In the genomic region with DNA sequence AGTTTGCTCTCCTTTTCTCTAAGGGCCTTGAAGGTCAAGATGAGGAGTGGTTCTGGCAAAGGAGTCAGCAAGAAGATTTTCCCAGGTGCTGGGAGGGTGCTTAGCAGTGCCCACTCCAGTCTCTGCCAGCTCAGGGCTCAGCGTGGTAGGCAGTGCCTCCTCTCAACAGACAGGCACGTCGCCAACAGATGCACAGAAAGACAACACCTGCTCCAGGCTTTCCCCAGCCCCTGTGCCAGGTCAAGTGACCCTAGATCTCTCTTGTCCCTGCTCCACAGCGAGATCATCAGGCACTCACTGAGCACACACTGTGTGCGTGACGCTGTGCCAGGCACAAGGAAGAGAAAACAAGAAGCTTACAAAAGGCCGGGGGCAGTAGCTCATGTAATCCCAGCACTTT, we compare ENCODE assay signal across 28 cellular contexts.
DNase-seq lines count a peak whose midpoint lies in the region; ATAC-seq and TF ChIP-seq lines count a peak whose summit lies in the region.
"Had no signal": no experiment of that assay in that cellular context is flagged by ENCODE, and none has a peak within 500 bp of the region (broad histone marks: within the 10 kb centered on the region; RNA-seq: fewer than 3 reads in every experiment).

No MANE protein-coding gene starts in this region.

- no peak overlapping the region for H3K4me3 ChIP-seq in right atrium auricular region
- no peak overlapping the region for H3K4me3 ChIP-seq in left ventricle myocardium inferior
- no peak overlapping the region for H3K4me3 ChIP-seq in duodenal mucosa (ENCODE audit: low read depth in 1 of 2, low read length in 2 of 2)
- no peak overlapping the region for H3K4me3 ChIP-seq in upper lobe of right lung
- no peak overlapping the region for H3K4me3 ChIP-seq in ovary
- H3K4me3 ChIP-seq: dorsolateral prefrontal cortex, gastroesophageal sphincter, hepatocyte, mucosa of descending colon, thoracic aorta, uterus had no signal

- H3K27ac ChIP-seq in right atrium auricular region: peak overlapping the region; percentile 17 to 51
- H3K27ac ChIP-seq in left ventricle myocardium inferior (replicated peaks): no peak overlapping the region
- H3K27ac ChIP-seq in duodenal mucosa (ENCODE audit: low read depth, low read length): peak overlapping the region; percentile 3
- H3K27ac ChIP-seq in upper lobe of right lung: no peak overlapping the region
- H3K27ac ChIP-seq in ovary: no peak overlapping the region
- H3K27ac ChIP-seq: dorsolateral prefrontal cortex, gastroesophageal sphincter, hepatocyte, KMS-11, thoracic aorta, uterus had no signal

- H3K4me1 ChIP-seq in right atrium auricular region (peaks cover 0 to 73% of the 10 kb centered on the region in 2 donors), left ventricle myocardium inferior (peaks cover 80% of the 10 kb centered on the region), duodenal mucosa (ENCODE audit: control insufficient read depth in 1 of 2, insufficient read depth in 2 of 2, low read length in 2 of 2) (peaks cover 0 to 5% of the 10 kb centered on the region in 2 donors), upper lobe of right lung (peaks cover 16% of the 10 kb centered on the region), ovary (ENCODE audit: insufficient read depth) (no peaks in the 10 kb centered on the region)

- TF ChIP-seq EP300 in ovary (IDR thresholded peaks at IDR 0.05): no peak

- intact Hi-C loops in left ventricle myocardium inferior (cut with micrococcal nuclease): no loop called here
- intact Hi-C loops in upper lobe of right lung (cut with DNase I): no loop called here
- intact Hi-C loops in ovary (cut with DNase I): no loop called here

- no peak for TF ChIP-seq CTCF in right atrium auricular region (IDR thresholded peaks at IDR 0.05)
- TF ChIP-seq CTCF in left ventricle myocardium inferior (IDR thresholded peaks at IDR 0.05; ENCODE audit: borderline replicate concordance): no peak
- no peak for TF ChIP-seq CTCF in upper lobe of right lung (IDR thresholded peaks at IDR 0.05)
- TF ChIP-seq CTCF in GM13976 (IDR thresholded peaks at IDR 0.05; ENCODE audit: borderline replicate concordance, control extremely low read depth, extremely low read depth, insufficient read depth, missing control alignments): no peak
- no peak for TF ChIP-seq CTCF in ovary (IDR thresholded peaks at IDR 0.05)

- in situ Hi-C loops in GM13976 (cut with MboI; ENCODE audit: low sequenced_read_pairs, unreplicated experiment): no loop called here

- H3K27me3 ChIP-seq in right atrium auricular region (no peaks in the 10 kb centered on the region), left ventricle myocardium inferior (ENCODE audit: low read depth) (peaks cover 11% of the 10 kb centered on the region), duodenal mucosa (ENCODE audit: control insufficient read depth in 1 of 2, insufficient read depth in 2 of 2, low read length in 2 of 2) (no peaks in the 10 kb centered on the region), upper lobe of right lung (no peaks in the 10 kb centered on the region), ovary (no peaks in the 10 kb centered on the region)
- H3K27me3 ChIP-seq: uterus had no signal

- H3K9me3 ChIP-seq in right atrium auricular region: no peaks in the 10 kb centered on the region
- H3K9me3 ChIP-seq in left ventricle myocardium inferior (replicated peaks): no peaks in the 10 kb centered on the region
- no peaks in the 10 kb centered on the region for H3K9me3 ChIP-seq in duodenal mucosa (ENCODE audit: control insufficient read depth in 1 of 2, low read length in 2 of 2)
- H3K9me3 ChIP-seq in upper lobe of right lung: no peaks in the 10 kb centered on the region
- no peaks in the 10 kb centered on the region for H3K9me3 ChIP-seq in ovary
- H3K9me3 ChIP-seq: gastroesophageal sphincter, mucosa of descending colon, thoracic aorta, uterus had no signal

- TF ChIP-seq POLR2A in ovary (IDR thresholded peaks at IDR 0.05): no peak

- DNase-seq in right atrium auricular region (ENCODE audit: low spot score) (no peak), left ventricle myocardium inferior (no peak), NCI-H2196 treated with DMSO at 0.1 percent for 48 hours (lab: John Stamatoyannopoulos, UW; ENCODE audit: unreplicated experiment) (peak; percentile 82), upper lobe of right lung (no peak), GM13976 (ENCODE audit: low spot score) (no peak), ovary (no peak)
- no peak for DNase-seq in activated CD4-positive, alpha-beta T cell treated with anti-CD3 and anti-CD28 coated beads for 48 hours
- DNase-seq: activated naive CD4-positive, alpha-beta T cell treated with anti-CD3 and anti-CD28 coated beads, Interleukin-2, amount 50 U/mL, for 16 hours; activated T-cell treated with anti-CD3 and anti-CD28 coated beads for 4 hours; amniotic stem cell; Calu3; dorsolateral prefrontal cortex; H7; MM.1S; mucosa of descending colon; NCI-H1436 treated with DMSO at 0.1 percent for 48 hours; NCI-H2107; NCI-H524 treated with DMSO at 0.1 percent for 48 hours; SIG-M5; small intestine; stimulated activated naive CD8-positive, alpha-beta T cell treated with anti-CD3 and anti-CD28 coated beads, Interleukin-15, amount 100 ng/mL, for 72 hours; uterus had no signal

- H3K36me3 ChIP-seq in right atrium auricular region: no peaks in the 10 kb centered on the region
- H3K36me3 ChIP-seq in left ventricle myocardium inferior: no peaks in the 10 kb centered on the region
- H3K36me3 ChIP-seq in duodenal mucosa (ENCODE audit: control insufficient read depth in 1 of 2, insufficient read depth in 2 of 2, low read length in 2 of 2): peaks cover 9 to 12% of the 10 kb centered on the region in 2 donors
- no peaks in the 10 kb centered on the region for H3K36me3 ChIP-seq in upper lobe of right lung
- no peaks in the 10 kb centered on the region for H3K36me3 ChIP-seq in ovary
- H3K36me3 ChIP-seq: gastroesophageal sphincter, thoracic aorta, uterus had no signal

- WGBS in ovary, 3 donors: 92 to 95% (median 94%) methylated on average over 7 of the region's 7 CpGs

- no peak overlapping the region for H3K9ac ChIP-seq in duodenal mucosa (ENCODE audit: low read depth in 1 of 2, low read length in 2 of 2)
- H3K9ac ChIP-seq: KMS-11 had no signal

- peak; percentile 6 for ATAC-seq in upper lobe of right lung
- ATAC-seq: gastroesophageal sphincter; mucosa of descending colon; natural killer cell treated with Interleukin-12 subunit alpha and Interleukin-12 subunit beta and Interleukin-15 and Interleukin-18, amount 100 ng/mL, for 72 hours; stimulated activated naive CD8-positive, alpha-beta T cell treated with anti-CD3 and anti-CD28 coated beads, Interleukin-15, amount 100 ng/mL, for 72 hours had no signal

Comparison
In these comparisons a context has a peak if more than half of its experiments do, and no peak if none do; other contexts are left out.
1. H3K27ac ChIP-seq: peak in right atrium auricular region (2 of 2) and duodenal mucosa (single experiment); none in left ventricle myocardium inferior (single experiment), upper lobe of right lung (single experiment) and ovary (0 of 2).